ENCODE assay signal across 2 cellular contexts in genomic region chr6:34151321-34152041, GRCh38.
A peak's percentile ranks its signal among the peaks of the same experiment; 100 is the strongest.
TF ChIP-seq lines count a peak whose summit lies in the region.

No MANE protein-coding gene starts in this region.

TF ChIP-seq in HCT116, 20 proteins besides CTCF, POLR2A, EP300 and RAD21:
- no peak for TF ChIP-seq EZH2 (IDR thresholded peaks at IDR 0.05)
- no peak for TF ChIP-seq SIN3A (IDR thresholded peaks at IDR 0.05; ENCODE audit: low read depth)
- TF ChIP-seq MAX (IDR thresholded peaks at IDR 0.05): peak; percentile 31; the same call in 1 of the 2 replicates
- TF ChIP-seq REST (IDR thresholded peaks at IDR 0.05; ENCODE audit: low read depth): no peak
- no peak for TF ChIP-seq FOSL1 (IDR thresholded peaks at IDR 0.05; ENCODE audit: low read depth)
- no peak for TF ChIP-seq EZH2phosphoT487 (IDR thresholded peaks at IDR 0.05; ENCODE audit: borderline replicate concordance)

TF ChIP-seq in K562, 482 proteins besides CTCF, POLR2A, EP300 and RAD21:
- TF ChIP-seq FOXM1 (IDR thresholded peaks at IDR 0.05; ENCODE audit: low read depth) (no peak), FOXM1 (CRISPR knock-in tag; IDR thresholded peaks at IDR 0.05; ENCODE audit: low read depth) (no peak), ZNF24 (IDR thresholded peaks at IDR 0.05) (0 out of 2 replicates have a peak, but pooled peaks have one; percentile 13), ATF6 (CRISPR knock-in tag; IDR thresholded peaks at IDR 0.05) (no peak), E2F6 (IDR thresholded peaks at IDR 0.05; ENCODE audit: borderline replicate concordance in 1 of 2, extremely low read depth in 1 of 2, insufficient read depth in 1 of 2, insufficient read length in 1 of 2, low read depth in 1 of 2, low read length in 1 of 2, poor library complexity in 1 of 2, severe bottlenecking in 1 of 2) (peak in 1 of 2 experiments; percentile 30), HIVEP1 (CRISPR knock-in tag; IDR thresholded peaks at IDR 0.05) (no peak), CTCFL (IDR thresholded peaks at IDR 0.05; ENCODE audit: borderline replicate concordance, insufficient read depth, low read depth, low read length, poor library complexity, severe bottlenecking) (peak; percentile 14)
TF ChIP-seq in K562: peak in this region for 3.
